In the genomic region with DNA sequence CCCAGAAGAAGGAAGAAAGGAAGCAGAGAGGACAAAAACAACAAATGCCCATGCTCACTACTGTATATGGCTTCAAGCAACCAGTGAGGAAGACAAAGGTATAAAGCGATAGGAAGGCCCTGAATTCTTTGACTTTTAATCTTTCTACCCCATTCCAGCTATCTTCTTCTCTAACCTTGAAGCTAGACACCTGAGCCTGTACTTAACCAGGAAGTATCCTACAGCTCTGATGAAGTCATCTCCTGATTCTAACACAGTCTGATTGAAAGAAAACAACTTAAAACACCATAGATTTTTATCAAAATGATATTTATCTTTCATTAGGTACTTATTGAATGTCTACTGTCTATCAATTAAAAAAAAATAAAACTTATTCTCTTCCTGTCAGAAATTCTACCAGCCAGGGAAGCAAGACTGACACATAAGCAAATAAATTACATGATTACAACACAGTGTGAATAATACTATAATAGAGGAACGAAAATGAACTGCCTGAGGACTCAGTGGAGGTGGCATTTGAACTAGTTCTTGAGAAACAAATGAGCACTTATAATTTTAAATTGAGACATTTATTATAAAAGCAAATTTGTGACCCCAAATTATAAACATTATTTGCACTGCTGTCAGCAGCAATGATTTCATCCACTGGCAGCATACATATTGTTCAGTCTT, we compare ENCODE assay signal across 18 cellular contexts.
DNase-seq lines count a peak whose midpoint lies in the region; ATAC-seq and TF ChIP-seq lines count a peak whose summit lies in the region.
"Had no signal": no experiment of that assay in that cellular context is flagged by ENCODE, and none has a peak within 500 bp of the region (broad histone marks: within the 10 kb centered on the region; RNA-seq: fewer than 3 reads in every experiment).

No MANE protein-coding gene starts in this region.

- H3K27me3 ChIP-seq in endodermal cell (ENCODE audit: control insufficient read depth, insufficient read depth, low read length, poor library complexity, severe bottlenecking) (no peaks in the 10 kb centered on the region), neural progenitor cell (no peaks in the 10 kb centered on the region), upper lobe of left lung (no peaks in the 10 kb centered on the region)
- H3K27me3 ChIP-seq: BLaER1, gastroesophageal sphincter, tibial artery had no signal

- H3K36me3 ChIP-seq in endodermal cell (ENCODE audit: control insufficient read depth, insufficient read depth, low read length): no peaks in the 10 kb centered on the region
- no peaks in the 10 kb centered on the region for H3K36me3 ChIP-seq in neural progenitor cell
- H3K36me3 ChIP-seq in upper lobe of left lung: no peaks in the 10 kb centered on the region
- H3K36me3 ChIP-seq: BLaER1, gastroesophageal sphincter, lower lobe of right lung, tibial artery had no signal

- WGBS in endodermal cell (ENCODE audit: insufficient coverage in 1 of 2, insufficient read length in 1 of 2), 2 experiments: 80% methylated on average over 1 of the region's 2 CpGs; no CpG with 5 or more reads in 1 of the 2 experiments
- 44 to 62% methylated on average over 2 of the region's 2 CpGs for WGBS in upper lobe of left lung, 2 donors

- H3K4me1 Mint-ChIP-seq in endodermal cell (peaks cover 68% of the 10 kb centered on the region), neural progenitor cell (peaks cover 14% of the 10 kb centered on the region)

- H3K27ac ChIP-seq in endodermal cell (ENCODE audit: low read depth, low read length) (no peak overlapping the region), neural progenitor cell (no peak overlapping the region), upper lobe of left lung (no peak overlapping the region)
- H3K27ac ChIP-seq: BLaER1, gastroesophageal sphincter, lower lobe of right lung, tibial artery had no signal

- H3K4me3 Mint-ChIP-seq in endodermal cell: no peak overlapping the region
- no peak overlapping the region for H3K4me3 Mint-ChIP-seq in neural progenitor cell
- H3K4me3 Mint-ChIP-seq: naive thymus-derived CD4-positive, alpha-beta T cell had no signal

- no peak for TF ChIP-seq EP300 in upper lobe of left lung (IDR thresholded peaks at IDR 0.05)

- TF ChIP-seq CTCF in endodermal cell (conservative IDR thresholded peaks at IDR 0.05) (no peak), neural progenitor cell (IDR thresholded peaks at IDR 0.05) (no peak), upper lobe of left lung (IDR thresholded peaks at IDR 0.05) (no peak)

- H3F3A ChIP-seq in neural progenitor cell (ENCODE audit: low read depth): peaks cover 3% of the 10 kb centered on the region

- no peak for TF ChIP-seq POLR2A in upper lobe of left lung (IDR thresholded peaks at IDR 0.05)

- H3K9me3 ChIP-seq in endodermal cell (ENCODE audit: control insufficient read depth, low read length) (no peaks in the 10 kb centered on the region), neural progenitor cell (ENCODE audit: low read depth) (no peaks in the 10 kb centered on the region), upper lobe of left lung (no peaks in the 10 kb centered on the region)
- H3K9me3 ChIP-seq: BLaER1, gastroesophageal sphincter, lower lobe of right lung, tibial artery had no signal

- H4K20me1 ChIP-seq in neural progenitor cell (ENCODE audit: low read depth): no peaks in the 10 kb centered on the region
- H4K20me1 ChIP-seq: BLaER1 had no signal

- no peaks in the 10 kb centered on the region for H3K27me3 Mint-ChIP-seq in endodermal cell (ENCODE audit: insufficient read depth)
- peaks cover 6% of the 10 kb centered on the region for H3K27me3 Mint-ChIP-seq in neural progenitor cell (ENCODE audit: insufficient read depth, low read depth)

- H3K9me3 Mint-ChIP-seq in endodermal cell: no peaks in the 10 kb centered on the region
- no peaks in the 10 kb centered on the region for H3K9me3 Mint-ChIP-seq in neural progenitor cell

- H3K27ac Mint-ChIP-seq in endodermal cell (no peak overlapping the region), neural progenitor cell (no peak overlapping the region)
- H3K27ac Mint-ChIP-seq: naive thymus-derived CD4-positive, alpha-beta T cell had no signal

- H3K4me1 ChIP-seq in endodermal cell (ENCODE audit: control insufficient read depth, insufficient read depth, low read length) (peaks cover 19% of the 10 kb centered on the region), neural progenitor cell (peaks cover 21% of the 10 kb centered on the region), upper lobe of left lung (no peaks in the 10 kb centered on the region)
- H3K4me1 ChIP-seq: BLaER1, gastroesophageal sphincter, lower lobe of right lung had no signal

- ATAC-seq in HG02852 (IDR thresholded peaks at IDR 0.05; ENCODE audit: unreplicated experiment): no peak
- ATAC-seq in upper lobe of left lung (ENCODE audit: low FRiP score in 2 of 2): no peak
- ATAC-seq: gastroesophageal sphincter; naive thymus-derived CD4-positive, alpha-beta T cell had no signal

- DNase-seq in HCEC 1CT (peak; percentile 49), NCI-H1417 (lab: John Stamatoyannopoulos, UW) (peak in 2 of 3 experiments; percentile 16 to 63), endodermal cell (no peak), neural progenitor cell (ENCODE audit: low spot score) (no peak), dermis blood vessel endothelial cell (no peak), upper lobe of left lung (no peak)
- DNase-seq: activated CD4-positive, alpha-beta T cell treated with anti-CD3 and anti-CD28 coated beads for 4 hours; activated gamma-delta T cell treated with Interleukin-2 at 50 U/mL for 16 hours; aorta; lower lobe of right lung; naive thymus-derived CD4-positive, alpha-beta T cell; NCI-H187; NCI-H510A; posterior cingulate gyrus; tibial artery had no signal

- H3K79me2 ChIP-seq in neural progenitor cell (ENCODE audit: low read depth): no peaks in the 10 kb centered on the region

- H2AFZ ChIP-seq in neural progenitor cell (replicated peaks): peak overlapping the region; percentile 40

- no peak overlapping the region for H3K4me2 ChIP-seq in neural progenitor cell
- H3K4me2 ChIP-seq: BLaER1 had no signal

- H3K9ac ChIP-seq in endodermal cell (ENCODE audit: extremely low read depth, low read length, poor library complexity, severe bottlenecking) (no peak overlapping the region), neural progenitor cell (no peak overlapping the region)
- H3K9ac ChIP-seq: BLaER1 had no signal

- H3K36me3 Mint-ChIP-seq in endodermal cell (ENCODE audit: low read depth): no peaks in the 10 kb centered on the region
- no peaks in the 10 kb centered on the region for H3K36me3 Mint-ChIP-seq in neural progenitor cell
- H3K36me3 Mint-ChIP-seq: naive thymus-derived CD4-positive, alpha-beta T cell had no signal

- H3K4me3 ChIP-seq in endodermal cell (ENCODE audit: low read length): peak overlapping the region; percentile 56
- H3K4me3 ChIP-seq in neural progenitor cell: no peak overlapping the region
- H3K4me3 ChIP-seq in upper lobe of left lung: no peak overlapping the region
- H3K4me3 ChIP-seq: BLaER1, gastroesophageal sphincter, lower lobe of right lung, tibial artery had no signal

Comparison
In these comparisons a context has a peak if more than half of its experiments do, and no peak if none do; other contexts are left out.
1. DNase-seq: peak in HCEC 1CT (single experiment) and NCI-H1417 (2 of 3); none in endodermal cell (single experiment), neural progenitor cell (single experiment), dermis blood vessel endothelial cell (single experiment) and upper lobe of left lung (0 of 2).